9 cellular contexts compared by ENCODE assay signal in genomic region chr12:4829793-4830162, GRCh38.
DNase-seq lines count a peak whose midpoint lies in the region; ATAC-seq and TF ChIP-seq lines count a peak whose summit lies in the region.
"Had no signal": no experiment of that assay in that cellular context is flagged by ENCODE, and none has a peak within 500 bp of the region (broad histone marks: within the 10 kb centered on the region; RNA-seq: fewer than 3 reads in every experiment).

No MANE protein-coding gene starts in this region.

- H3K27me3 ChIP-seq in neural progenitor cell (no peaks in the 10 kb centered on the region), HAP-1 (ENCODE audit: low read depth) (peaks cover 11% of the 10 kb centered on the region)
- H3K27me3 ChIP-seq: tibial nerve had no signal

- H3K4me2 ChIP-seq in neural progenitor cell, result no peak overlapping the region

- POLR2A ChIA-PET in activated B cell treated with CpG ODN at 0.5 μM for 24 hours (lab: Charles Lee), result interaction anchor here (0.6 to 1.8 kb wide), 4 partner anchors 10 to 20 kb away, joined by 3 to 14 read pairs (median 4); no protein-coding TSS in a partner anchor
- POLR2A ChIA-PET in HEK293T (lab: Yijun Ruan, JAX), result no interaction called here

- no peaks in the 10 kb centered on the region for H3K27me3 Mint-ChIP-seq in activated B cell treated with CpG ODN at 0.5 μM for 24 hours
- peaks cover 2% of the 10 kb centered on the region for H3K27me3 Mint-ChIP-seq in neural progenitor cell (ENCODE audit: insufficient read depth, low read depth)

- CTCF ChIA-PET in activated B cell treated with CpG ODN at 0.5 μM for 24 hours (lab: Charles Lee), result interaction anchor here (1.6 to 4.0 kb wide), 3 partner anchors 19 to 28 kb away, joined by 7 to 14 read pairs (median 11); no protein-coding TSS in a partner anchor
- CTCF ChIA-PET in HEK293T (lab: Yijun Ruan, JAX), result interaction anchor here (1.4 kb wide), 1 partner anchor 20 kb away, joined by 3 read pairs; no protein-coding TSS in a partner anchor

- no peak overlapping the region for H3K9ac ChIP-seq in neural progenitor cell

- peak; percentile 0 for DNase-seq in COLO668 (lab: John Stamatoyannopoulos, UW; ENCODE audit: unreplicated experiment)
- DNase-seq in activated B cell treated with CpG ODN at 0.5 μM for 24 hours, result no peak
- DNase-seq in neural progenitor cell (ENCODE audit: low spot score), result no peak
- DNase-seq in coronary artery (ENCODE audit: low spot score), result no peak
- no peak for DNase-seq in HAP-1 (ENCODE audit: low spot score in 2 of 2)
- DNase-seq in HEK293T (ENCODE audit: extremely low spot score), result no peak

- peaks cover 82% of the 10 kb centered on the region for H3K4me1 Mint-ChIP-seq in activated B cell treated with CpG ODN at 0.5 μM for 24 hours
- peaks cover 16% of the 10 kb centered on the region for H3K4me1 Mint-ChIP-seq in neural progenitor cell

- no peaks in the 10 kb centered on the region for H3K9me3 ChIP-seq in neural progenitor cell (ENCODE audit: low read depth)
- no peaks in the 10 kb centered on the region for H3K9me3 ChIP-seq in HAP-1

- in situ Hi-C loops in HAP-1 (cut with MboI; ENCODE audit: low sequenced_read_pairs), result no loop called here

- H3F3A ChIP-seq in neural progenitor cell (ENCODE audit: low read depth), result no peaks in the 10 kb centered on the region

- H3K36me3 Mint-ChIP-seq in activated B cell treated with CpG ODN at 0.5 μM for 24 hours (ENCODE audit: low read depth), result no peaks in the 10 kb centered on the region
- H3K36me3 Mint-ChIP-seq in neural progenitor cell, result no peaks in the 10 kb centered on the region

- ATAC-seq in GM19351 (IDR thresholded peaks at IDR 0.05; ENCODE audit: unreplicated experiment) (peak; percentile 18), HG03354 (IDR thresholded peaks at IDR 0.05; ENCODE audit: poor library complexity, severe bottlenecking, unreplicated experiment) (peak; percentile 20), activated B cell treated with CpG ODN at 0.5 μM for 24 hours (ENCODE audit: low read depth) (peak; percentile 15)

- H3K4me3 ChIP-seq in neural progenitor cell (no peak overlapping the region), coronary artery (no peak overlapping the region), HAP-1 (no peak overlapping the region)
- H3K4me3 ChIP-seq: tibial nerve had no signal

- H3K4me1 ChIP-seq in neural progenitor cell, result peaks cover 14% of the 10 kb centered on the region
- H3K4me1 ChIP-seq in HAP-1, result no peaks in the 10 kb centered on the region
- H3K4me1 ChIP-seq: tibial nerve had no signal

- H3K27ac ChIP-seq in neural progenitor cell (no peak overlapping the region), coronary artery (no peak overlapping the region)
- H3K27ac ChIP-seq: tibial nerve had no signal

- H4K20me1 ChIP-seq in neural progenitor cell (ENCODE audit: low read depth), result no peaks in the 10 kb centered on the region

- intact Hi-C loops in activated B cell treated with CpG ODN at 0.5 μM for 24 hours (cut with micrococcal nuclease), result loop anchor here (1.0 to 5.0 kb wide), 8 partner anchors 10 to 1077 kb away; partner anchors contain the start of genes AKAP3, CRACR2A and NDUFA9

- H2AFZ ChIP-seq in neural progenitor cell (replicated peaks), result no peak overlapping the region

- no peaks in the 10 kb centered on the region for H3K79me2 ChIP-seq in neural progenitor cell (ENCODE audit: low read depth)

- H3K9me3 Mint-ChIP-seq in activated B cell treated with CpG ODN at 0.5 μM for 24 hours (no peaks in the 10 kb centered on the region), neural progenitor cell (no peaks in the 10 kb centered on the region)

- H3K4me3 Mint-ChIP-seq in activated B cell treated with CpG ODN at 0.5 μM for 24 hours, result peak overlapping the region; percentile 76
- no peak overlapping the region for H3K4me3 Mint-ChIP-seq in neural progenitor cell

- no peaks in the 10 kb centered on the region for H3K36me3 ChIP-seq in neural progenitor cell
- H3K36me3 ChIP-seq in HAP-1 (replicated peaks), result no peaks in the 10 kb centered on the region
- H3K36me3 ChIP-seq: tibial nerve had no signal

- peak overlapping the region; percentile 93 for H3K27ac Mint-ChIP-seq in activated B cell treated with CpG ODN at 0.5 μM for 24 hours
- H3K27ac Mint-ChIP-seq in neural progenitor cell, result no peak overlapping the region

- TF ChIP-seq CTCF in activated B cell treated with CpG ODN at 0.5 μM for 24 hours (IDR thresholded peaks at IDR 0.05) (no peak), neural progenitor cell (IDR thresholded peaks at IDR 0.05) (no peak), coronary artery (IDR thresholded peaks at IDR 0.05) (no peak)

TF ChIP-seq in HEK293T, 16 proteins besides CTCF, POLR2A, EP300 and RAD21:
- no peak for TF ChIP-seq TARDBP (IDR thresholded peaks at IDR 0.05)
- no peak for TF ChIP-seq NFRKB (IDR thresholded peaks at IDR 0.05)
- no peak for TF ChIP-seq HDGF (IDR thresholded peaks at IDR 0.05; ENCODE audit: borderline replicate concordance)
- TF ChIP-seq LEF1 (IDR thresholded peaks at IDR 0.05; ENCODE audit: borderline replicate concordance), result no peak
- no peak for TF ChIP-seq ELF4 (IDR thresholded peaks at IDR 0.05)
- TF ChIP-seq FOXM1 (IDR thresholded peaks at IDR 0.05; ENCODE audit: borderline replicate concordance), result no peak
